In the genomic region with DNA sequence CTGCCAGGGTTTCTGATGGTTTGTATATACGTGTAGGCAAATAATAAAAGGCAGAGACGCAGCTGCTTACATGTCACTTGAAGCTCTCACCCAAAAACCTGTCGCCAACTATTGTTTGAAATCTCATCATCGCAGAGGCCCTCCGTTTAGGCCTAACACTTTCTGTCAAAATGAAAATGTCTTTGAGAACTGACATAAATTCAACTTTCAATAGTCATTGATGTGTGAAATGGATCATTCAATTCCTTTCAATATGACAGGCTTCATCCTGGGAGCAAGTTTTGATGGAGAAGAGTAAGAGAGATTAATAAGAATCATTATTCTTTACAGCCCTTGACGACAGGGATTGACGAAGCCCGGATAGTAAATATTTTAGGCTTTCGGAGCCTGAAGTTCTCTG, we compare ENCODE assay signal across 30 cellular contexts. TPM values are rescaled to one million over a fixed set of nuclear protein-coding genes. Genes with fewer than 3 reads are reported as not detected.
DNase-seq lines count a peak whose midpoint lies in the region; ATAC-seq, FAIRE-seq and TF ChIP-seq lines count a peak whose summit lies in the region.
"Had no signal": no experiment of that assay in that cellular context is flagged by ENCODE, and none has a peak within 500 bp of the region (broad histone marks: within the 10 kb centered on the region; RNA-seq: fewer than 3 reads in every experiment).

No MANE protein-coding gene starts in this region.

- H3K4me2 ChIP-seq in astrocyte (ENCODE audit: low read length), result peak overlapping the region; percentile 79

- peak overlapping the region; percentile 36 for H3K27ac Mint-ChIP-seq in activated naive CD4-positive, alpha-beta T cell treated with anti-CD3 and anti-CD28 coated beads, Interleukin-2, amount 50 U/mL, for 24 hours
- no peak overlapping the region for H3K27ac Mint-ChIP-seq in activated naive CD4-positive, alpha-beta T cell treated with anti-CD3 and anti-CD28 coated beads, Interleukin-2, amount 10 ng/mL, durations not matched to agents 7 days and 5 days
- no peak overlapping the region for H3K27ac Mint-ChIP-seq in astrocyte (ENCODE audit: unreplicated experiment)
- peak overlapping the region; percentile 80 to 93 for H3K27ac Mint-ChIP-seq in natural killer cell treated with Interleukin-12 subunit alpha and Interleukin-12 subunit beta and Interleukin-15 and Interleukin-18, amount 100 ng/mL, for 72 hours
- H3K27ac Mint-ChIP-seq: mesothelial cell of epicardium had no signal

- no peak for TF ChIP-seq CTCF in astrocyte (IDR thresholded peaks at IDR 0.05; ENCODE audit: insufficient read depth, low read depth, low read length)

- DNase-seq in activated naive CD4-positive, alpha-beta T cell treated with anti-CD3 and anti-CD28 coated beads, Interleukin-2, amount 10 ng/mL, durations not matched to agents 7 days and 5 days, result no peak
- DNase-seq in astrocyte (ENCODE audit: low read depth) (no peak), NCI-H2029 (lab: John Stamatoyannopoulos, UW) (no peak), GM03348 (ENCODE audit: low spot score) (no peak), left ventricle myocardium superior (no peak)
- DNase-seq in natural killer cell treated with Interleukin-12 subunit alpha and Interleukin-12 subunit beta and Interleukin-15 and Interleukin-18, amount 100 ng/mL, for 72 hours (ENCODE audit: low spot score), result no peak
- DNase-seq: ACHN; activated CD4-positive, alpha-beta T cell treated with anti-CD3 and anti-CD28 coated beads for 1 hour; DMS153; foreskin keratinocyte; Kasumi-1; NCI-H1048; NCI-H187; NCI-H345; NCI-H82; Right ventricle myocardium superior; spleen had no signal

- 37% methylated on average over 9 of the region's 9 CpGs for WGBS in urinary bladder

- H3K9ac ChIP-seq in astrocyte (ENCODE audit: low read length), result no peak overlapping the region

- H3K27ac ChIP-seq in astrocyte (ENCODE audit: low read depth, low read length), result no peak overlapping the region
- H3K27ac ChIP-seq in urinary bladder (ENCODE audit: low read depth), result no peak overlapping the region
- H3K27ac ChIP-seq: C4-2B, foreskin keratinocyte, neutrophil, spleen had no signal

- intact Hi-C loops in left ventricle myocardium superior (cut with micrococcal nuclease), result no loop called here

- peaks cover 42% of the 10 kb centered on the region for H4K20me1 ChIP-seq in astrocyte (ENCODE audit: insufficient read depth, low read length)

- ATAC-seq in natural killer cell treated with Interleukin-12 subunit alpha and Interleukin-12 subunit beta and Interleukin-15 and Interleukin-18, amount 100 ng/mL, for 72 hours, result peak in 1 of 2 donors; percentile 50
- no peak for ATAC-seq in left ventricle myocardium superior
- ATAC-seq: foreskin keratinocyte, left lobe of liver had no signal

- no peaks in the 10 kb centered on the region for H3K9me3 Mint-ChIP-seq in activated naive CD4-positive, alpha-beta T cell treated with anti-CD3 and anti-CD28 coated beads, Interleukin-2, amount 50 U/mL, for 24 hours
- no peaks in the 10 kb centered on the region for H3K9me3 Mint-ChIP-seq in activated naive CD4-positive, alpha-beta T cell treated with anti-CD3 and anti-CD28 coated beads, Interleukin-2, amount 10 ng/mL, durations not matched to agents 7 days and 5 days
- H3K9me3 Mint-ChIP-seq in astrocyte (ENCODE audit: unreplicated experiment), result peaks cover 2% of the 10 kb centered on the region
- peaks cover 5% of the 10 kb centered on the region for H3K9me3 Mint-ChIP-seq in natural killer cell treated with Interleukin-12 subunit alpha and Interleukin-12 subunit beta and Interleukin-15 and Interleukin-18, amount 100 ng/mL, for 72 hours
- H3K9me3 Mint-ChIP-seq: central memory CD8-positive, alpha-beta T cell; mesothelial cell of epicardium had no signal

- H3K36me3 ChIP-seq in astrocyte (ENCODE audit: insufficient read depth, low read length), result no peaks in the 10 kb centered on the region
- no peaks in the 10 kb centered on the region for H3K36me3 ChIP-seq in urinary bladder (ENCODE audit: insufficient read depth)
- H3K36me3 ChIP-seq: neutrophil, spleen had no signal

- peaks cover 31% of the 10 kb centered on the region for H3K4me1 Mint-ChIP-seq in activated naive CD4-positive, alpha-beta T cell treated with anti-CD3 and anti-CD28 coated beads, Interleukin-2, amount 50 U/mL, for 24 hours
- H3K4me1 Mint-ChIP-seq in activated naive CD4-positive, alpha-beta T cell treated with anti-CD3 and anti-CD28 coated beads, Interleukin-2, amount 10 ng/mL, durations not matched to agents 7 days and 5 days, result peaks cover 43% of the 10 kb centered on the region
- peaks cover 11% of the 10 kb centered on the region for H3K4me1 Mint-ChIP-seq in astrocyte (ENCODE audit: low read depth, unreplicated experiment)
- peaks cover 35 to 41% of the 10 kb centered on the region in 2 donors for H3K4me1 Mint-ChIP-seq in natural killer cell treated with Interleukin-12 subunit alpha and Interleukin-12 subunit beta and Interleukin-15 and Interleukin-18, amount 100 ng/mL, for 72 hours (ENCODE audit: low read depth in 2 of 2)

- H3K27me3 Mint-ChIP-seq in activated naive CD4-positive, alpha-beta T cell treated with anti-CD3 and anti-CD28 coated beads, Interleukin-2, amount 50 U/mL, for 24 hours, result no peaks in the 10 kb centered on the region
- H3K27me3 Mint-ChIP-seq in activated naive CD4-positive, alpha-beta T cell treated with anti-CD3 and anti-CD28 coated beads, Interleukin-2, amount 10 ng/mL, durations not matched to agents 7 days and 5 days, result peaks cover 13% of the 10 kb centered on the region
- peaks cover 4% of the 10 kb centered on the region for H3K27me3 Mint-ChIP-seq in astrocyte (ENCODE audit: low read depth, unreplicated experiment)
- no peaks in the 10 kb centered on the region for H3K27me3 Mint-ChIP-seq in natural killer cell treated with Interleukin-12 subunit alpha and Interleukin-12 subunit beta and Interleukin-15 and Interleukin-18, amount 100 ng/mL, for 72 hours
- H3K27me3 Mint-ChIP-seq: central memory CD8-positive, alpha-beta T cell had no signal

- no peak for FAIRE-seq in astrocyte (lab: Jason Lieb, UNC)
- FAIRE-seq: GM18507, H1, TTC549 had no signal

- H3K79me2 ChIP-seq in astrocyte (ENCODE audit: insufficient read depth, low read length), result peaks cover 23% of the 10 kb centered on the region

- peaks cover 38% of the 10 kb centered on the region for H3K27me3 ChIP-seq in astrocyte (ENCODE audit: insufficient read depth, low read length)
- H3K27me3 ChIP-seq: foreskin keratinocyte, spleen had no signal

- H3K4me1 ChIP-seq in astrocyte (ENCODE audit: insufficient read depth, low read length) (peaks cover 22% of the 10 kb centered on the region), urinary bladder (ENCODE audit: insufficient read depth) (no peaks in the 10 kb centered on the region)
- H3K4me1 ChIP-seq: foreskin keratinocyte had no signal

- H2AFZ ChIP-seq in astrocyte (ENCODE audit: low read depth, low read length), result no peak overlapping the region

- H3K4me3 ChIP-seq in astrocyte (ENCODE audit: insufficient read depth, low read depth, low read length) (no peak overlapping the region), urinary bladder (ENCODE audit: low read depth, low read length) (peak overlapping the region; percentile 44)
- H3K4me3 ChIP-seq: spleen had no signal

- no peak overlapping the region for H3K4me3 Mint-ChIP-seq in activated naive CD4-positive, alpha-beta T cell treated with anti-CD3 and anti-CD28 coated beads, Interleukin-2, amount 50 U/mL, for 24 hours
- H3K4me3 Mint-ChIP-seq in activated naive CD4-positive, alpha-beta T cell treated with anti-CD3 and anti-CD28 coated beads, Interleukin-2, amount 10 ng/mL, durations not matched to agents 7 days and 5 days, result no peak overlapping the region
- H3K4me3 Mint-ChIP-seq in astrocyte (ENCODE audit: unreplicated experiment), result peak overlapping the region; percentile 86
- H3K4me3 Mint-ChIP-seq in natural killer cell treated with Interleukin-12 subunit alpha and Interleukin-12 subunit beta and Interleukin-15 and Interleukin-18, amount 100 ng/mL, for 72 hours, result peak overlapping the region; percentile 55
- H3K4me3 Mint-ChIP-seq: central memory CD8-positive, alpha-beta T cell; mesothelial cell of epicardium had no signal

- no peaks in the 10 kb centered on the region for H3K9me3 ChIP-seq in astrocyte (ENCODE audit: insufficient read depth, low read depth, low read length)
- H3K9me3 ChIP-seq: neutrophil, spleen had no signal

- CTCF ChIA-PET in activated naive CD4-positive, alpha-beta T cell treated with anti-CD3 and anti-CD28 coated beads, Interleukin-2, amount 10 ng/mL, durations not matched to agents 7 days and 5 days (lab: Charles Lee), result interaction anchor here (0.8 kb wide), 1 partner anchor 252 kb away, joined by 3 read pairs; the partner anchor contains the start of gene BOLA3

- H3K36me3 Mint-ChIP-seq in activated naive CD4-positive, alpha-beta T cell treated with anti-CD3 and anti-CD28 coated beads, Interleukin-2, amount 50 U/mL, for 24 hours, result no peaks in the 10 kb centered on the region
- H3K36me3 Mint-ChIP-seq in activated naive CD4-positive, alpha-beta T cell treated with anti-CD3 and anti-CD28 coated beads, Interleukin-2, amount 10 ng/mL, durations not matched to agents 7 days and 5 days, result no peaks in the 10 kb centered on the region
- H3K36me3 Mint-ChIP-seq in astrocyte (ENCODE audit: low read depth, unreplicated experiment), result peaks cover 6% of the 10 kb centered on the region
- no peaks in the 10 kb centered on the region for H3K36me3 Mint-ChIP-seq in natural killer cell treated with Interleukin-12 subunit alpha and Interleukin-12 subunit beta and Interleukin-15 and Interleukin-18, amount 100 ng/mL, for 72 hours
- H3K36me3 Mint-ChIP-seq: mesothelial cell of epicardium had no signal

RNA-seq across cellular contexts. Expression of gene ACTG2, which starts 2.7 kb away (rescaled TPM):
- total RNA-seq in astrocyte (298 and 540 TPM in 2 replicates), urinary bladder (637 TPM), left ventricle myocardium superior (0.32 TPM)
- not detected for total RNA-seq in natural killer cell treated with Interleukin-12 subunit alpha and Interleukin-12 subunit beta and Interleukin-15 and Interleukin-18, amount 100 ng/mL, for 72 hours
- polyA plus RNA-seq in urinary bladder, result 7,901 TPM
- total RNA-seq: epithelial cell of proximal tubule, G401, OCI-LY7 had no signal

RNA-seq across cellular contexts. Expression of gene DGUOK, which starts 31.2 kb away (rescaled TPM):
- total RNA-seq in astrocyte, result 84.8 and 86.3 TPM in 2 replicates
- total RNA-seq in natural killer cell treated with Interleukin-12 subunit alpha and Interleukin-12 subunit beta and Interleukin-15 and Interleukin-18, amount 100 ng/mL, for 72 hours, result 10 to 100 TPM; 87.1 to 92.6 TPM
- total RNA-seq in urinary bladder, result 34.2 TPM
- 82.5 TPM for polyA plus RNA-seq in urinary bladder
- total RNA-seq in left ventricle myocardium superior, result 18.1 TPM

Comparison
In these comparisons a context has a peak if more than half of its experiments do, and no peak if none do; other contexts are left out.
1. H3K27ac Mint-ChIP-seq: peak in activated naive CD4-positive, alpha-beta T cell treated with anti-CD3 and anti-CD28 coated beads, Interleukin-2, amount 50 U/mL, for 24 hours (single experiment) and natural killer cell treated with Interleukin-12 subunit alpha and Interleukin-12 subunit beta and Interleukin-15 and Interleukin-18, amount 100 ng/mL, for 72 hours (2 of 2); none in activated naive CD4-positive, alpha-beta T cell treated with anti-CD3 and anti-CD28 coated beads, Interleukin-2, amount 10 ng/mL, durations not matched to agents 7 days and 5 days (single experiment) and astrocyte (single experiment).
2. H3K4me3 Mint-ChIP-seq: peak in astrocyte (single experiment) and natural killer cell treated with Interleukin-12 subunit alpha and Interleukin-12 subunit beta and Interleukin-15 and Interleukin-18, amount 100 ng/mL, for 72 hours (single experiment); none in activated naive CD4-positive, alpha-beta T cell treated with anti-CD3 and anti-CD28 coated beads, Interleukin-2, amount 50 U/mL, for 24 hours (single experiment) and activated naive CD4-positive, alpha-beta T cell treated with anti-CD3 and anti-CD28 coated beads, Interleukin-2, amount 10 ng/mL, durations not matched to agents 7 days and 5 days (single experiment).
3. RNA of gene ACTG2, which starts 2.7 kb away (total RNA-seq): 637 TPM in urinary bladder (single experiment) and 298 to 540 TPM in astrocyte; 0.32 TPM in left ventricle myocardium superior (single experiment) and not detected in natural killer cell treated with Interleukin-12 subunit alpha and Interleukin-12 subunit beta and Interleukin-15 and Interleukin-18, amount 100 ng/mL, for 72 hours; every median in the first group is over 100 times any median in the second.